8 cellular contexts compared by ENCODE assay signal in genomic region chr19:38315657-38316476, GRCh38. TPM values are rescaled to one million over a fixed set of nuclear protein-coding genes. Genes with fewer than 3 reads are reported as not detected.
DNase-seq lines count a peak whose midpoint lies in the region; ATAC-seq and TF ChIP-seq lines count a peak whose summit lies in the region.

YIF1B (minus strand) TSS chr19:38315947; CDS start chr19:38315917, 30 bp downstream.

- in situ Hi-C loops in GM13977 (cut with MboI; ENCODE audit: low pct_unique_long_range_greater_than_20kb, low sequenced_read_pairs, unreplicated experiment) = no loop called here
- in situ Hi-C loops in transverse colon (cut with MboI; ENCODE audit: low pct_ligation_motif_present in 1 of 4, low pct_unique_long_range_greater_than_20kb in 1 of 4, low sequenced_read_pairs in 3 of 4) = no loop called here

- peak; percentile 7 for TF ChIP-seq EP300 in transverse colon (IDR thresholded peaks at IDR 0.05; ENCODE audit: low read depth)

- H3K4me3 ChIP-seq in transverse colon = peak within 1 kb of the TSS; percentile 34 to 61 (median 47)

- no peaks in the 10 kb centered on the region for H3K9me3 Mint-ChIP-seq in T-cell

- DNase-seq in GM13977 (ENCODE audit: low spot score) (peak; percentile 99), NCI-H146 (lab: John Stamatoyannopoulos, UW) (peak; percentile 99), T-cell (peak; percentile 88 to 97 (median 95)), cardiac septum (ENCODE audit: low spot score) (peak; percentile 98), pons (ENCODE audit: low spot score) (peak; percentile 98), transverse colon (peak; percentile 97)

- H3K4me1 ChIP-seq in transverse colon = peaks cover 9 to 40% (median 24%) of the 10 kb centered on the region in 4 donors

- peak; percentile 83 for ATAC-seq in HG02870 (IDR thresholded peaks at IDR 0.05; ENCODE audit: unreplicated experiment)
- peak; percentile 88 to 93 (median 89) for ATAC-seq in T-cell (replicated peaks in 1 of 4)

- H3K9me3 ChIP-seq in transverse colon = no peaks in the 10 kb centered on the region

- no peaks in the 10 kb centered on the region for H3K27me3 ChIP-seq in transverse colon

- peak within 1 kb of the TSS; percentile 75 to 90 (median 86) for H3K4me3 Mint-ChIP-seq in T-cell

- TF ChIP-seq CTCF in GM13977 (IDR thresholded peaks at IDR 0.05; ENCODE audit: extremely low read depth, insufficient read depth, missing control alignments) = no peak
- peak in 1 of 5 experiments; percentile 26 for TF ChIP-seq CTCF in transverse colon (IDR thresholded peaks at IDR 0.05)

- H3K4me1 Mint-ChIP-seq in T-cell = peaks cover 43 to 51% (median 47%) of the 10 kb centered on the region in 3 donors

- POLR2A ChIA-PET in T-cell (lab: Charles Lee) = interaction anchor here in 1 of 2 donors (0.7 kb wide), 1 partner anchor 57 kb away, joined by 3 read pairs; no protein-coding TSS in a partner anchor

- H3K36me3 Mint-ChIP-seq in T-cell = peaks cover under 1% of the 10 kb centered on the region

- H3K27me3 Mint-ChIP-seq in T-cell = no peaks in the 10 kb centered on the region

- peak within 1 kb of the TSS; percentile 96 to 97 for H3K27ac Mint-ChIP-seq in T-cell

- WGBS in adipose tissue, 3 donors = 0 to 1% (median 1%) methylated on average over 64 of the region's 64 CpGs
- 2 to 3% methylated on average over 6 to 40 of the region's 64 CpGs for WGBS in transverse colon (ENCODE audit: low coverage in 1 of 2), 2 donors

- no peaks in the 10 kb centered on the region for H3K36me3 ChIP-seq in transverse colon

- peak; percentile 64 for TF ChIP-seq POLR2A in transverse colon (IDR thresholded peaks at IDR 0.05)

- intact Hi-C loops in cardiac septum (cut with DNase I) = no loop called here
- intact Hi-C loops in transverse colon (cut with DNase I; ENCODE audit: low total_unique reads) = no loop called here

- H3K27ac ChIP-seq in adipose tissue (ENCODE audit: low read depth, low read length) (no peak within 1 kb of the TSS), transverse colon (peak within 1 kb of the TSS; percentile 80 to 91 (median 86))

- CTCF ChIA-PET in T-cell (lab: Charles Lee) = no interaction called here

RNA-seq across cellular contexts. Expression of gene YIF1B, which starts in this region (rescaled TPM):
- total RNA-seq in T-cell = 10 to 100 TPM; 28.1 to 39.1 (median 34.1) TPM
- 10 to 100 TPM; 27.7 to 59.7 (median 28.3) TPM for polyA plus RNA-seq in adipose tissue
- 27.6 TPM for total RNA-seq in cardiac septum
- 10 to 100 TPM; 15.0 to 24.5 (median 18.4) TPM for total RNA-seq in transverse colon
